ENCODE assay signal across 17 cellular contexts in genomic region chr9:127929044-127929979, GRCh38. TPM values are rescaled to one million over a fixed set of nuclear protein-coding genes. Genes with fewer than 3 reads are reported as not detected.
DNase-seq lines count a peak whose midpoint lies in the region; ATAC-seq and TF ChIP-seq lines count a peak whose summit lies in the region.
"Had no signal": no experiment of that assay in that cellular context is flagged by ENCODE, and none has a peak within 500 bp of the region (broad histone marks: within the 10 kb centered on the region; RNA-seq: fewer than 3 reads in every experiment).

No MANE protein-coding gene starts in this region.

- intact Hi-C loops in Right ventricle myocardium inferior (cut with DNase I) (no loop called here), cardiac septum (cut with DNase I) (no loop called here), mucosa of descending colon (cut with DNase I, micrococcal nuclease) (loop anchor here in 1 of 2 donors (10.0 kb wide), 1 partner anchor 335 kb away; no protein-coding TSS in a partner anchor)

- ATAC-seq in Right ventricle myocardium inferior (no peak), T-helper 17 cell (no peak), foreskin keratinocyte (no peak), mucosa of descending colon (no peak), GM21786 (IDR thresholded peaks at IDR 0.05; ENCODE audit: unreplicated experiment) (no peak)
- ATAC-seq in stimulated activated naive B cell treated with anti-CD40 and anti-IgM and Interleukin-4, amounts not matched to agents 10 μg/mL and 1 μg/mL and 100 μg/mL, for 72 hours (replicated peaks): no peak

- peaks cover 3% of the 10 kb centered on the region for H3K36me3 Mint-ChIP-seq in T-helper 17 cell (ENCODE audit: low read depth)
- peaks cover 13 to 18% of the 10 kb centered on the region in 2 donors for H3K36me3 Mint-ChIP-seq in stimulated activated naive B cell treated with anti-CD40 and anti-IgM and Interleukin-4, amounts not matched to agents 10 μg/mL and 1 μg/mL and 100 μg/mL, for 72 hours

- no peaks in the 10 kb centered on the region for H3K36me3 ChIP-seq in iPS-20b (ENCODE audit: insufficient read depth, low read depth, low read length)
- no peaks in the 10 kb centered on the region for H3K36me3 ChIP-seq in mucosa of descending colon (ENCODE audit: low read depth)
- H3K36me3 ChIP-seq: right atrium auricular region had no signal

- H3K27ac Mint-ChIP-seq in T-helper 17 cell: peak overlapping the region; percentile 51
- H3K27ac Mint-ChIP-seq in stimulated activated naive B cell treated with anti-CD40 and anti-IgM and Interleukin-4, amounts not matched to agents 10 μg/mL and 1 μg/mL and 100 μg/mL, for 72 hours: peak overlapping the region; percentile 77
- H3K27ac Mint-ChIP-seq: stimulated activated naive CD8-positive, alpha-beta T cell treated with anti-CD3 and anti-CD28 coated beads, Interleukin-15, Interleukin-2, amounts not matched to agents 100 ng/mL and 50 ng/mL, for 24 hours had no signal

- peaks cover 25% of the 10 kb centered on the region for H3K4me1 Mint-ChIP-seq in T-helper 17 cell
- peaks cover 22 to 38% of the 10 kb centered on the region in 2 donors for H3K4me1 Mint-ChIP-seq in stimulated activated naive B cell treated with anti-CD40 and anti-IgM and Interleukin-4, amounts not matched to agents 10 μg/mL and 1 μg/mL and 100 μg/mL, for 72 hours

- no peaks in the 10 kb centered on the region for H3K9me3 ChIP-seq in T-helper 17 cell (ENCODE audit: control insufficient read depth, low read length, poor library complexity, severe bottlenecking)
- no peaks in the 10 kb centered on the region for H3K9me3 ChIP-seq in iPS-20b (ENCODE audit: insufficient read depth, low read depth, low read length)
- no peaks in the 10 kb centered on the region for H3K9me3 ChIP-seq in mucosa of descending colon
- H3K9me3 ChIP-seq: right atrium auricular region had no signal

- peaks cover 48% of the 10 kb centered on the region for H3K27me3 ChIP-seq in iPS-20b (ENCODE audit: insufficient read depth, low read length)
- no peaks in the 10 kb centered on the region for H3K27me3 ChIP-seq in foreskin keratinocyte

- TF ChIP-seq CTCF in foreskin keratinocyte (conservative IDR thresholded peaks at IDR 0.05) (no peak), mucosa of descending colon (IDR thresholded peaks at IDR 0.05) (no peak)

- H3K27ac ChIP-seq in iPS-20b (ENCODE audit: low read length): no peak overlapping the region
- H3K27ac ChIP-seq in foreskin keratinocyte: no peak overlapping the region
- H3K27ac ChIP-seq: right atrium auricular region had no signal

- no peak overlapping the region; the same call in 1 of the 2 replicates for H3K9ac ChIP-seq in iPS-20b (ENCODE audit: low read depth, low read length)

- H3K27me3 Mint-ChIP-seq in T-helper 17 cell: peaks cover 6% of the 10 kb centered on the region
- peaks cover 17 to 26% of the 10 kb centered on the region in 2 donors for H3K27me3 Mint-ChIP-seq in stimulated activated naive B cell treated with anti-CD40 and anti-IgM and Interleukin-4, amounts not matched to agents 10 μg/mL and 1 μg/mL and 100 μg/mL, for 72 hours

- H3K4me1 ChIP-seq in iPS-20b (ENCODE audit: insufficient read depth, low read length): no peaks in the 10 kb centered on the region; the same call in 1 of the 2 replicates
- peaks cover 3% of the 10 kb centered on the region for H3K4me1 ChIP-seq in foreskin keratinocyte
- H3K4me1 ChIP-seq in mucosa of descending colon (ENCODE audit: low read depth): peaks cover 24% of the 10 kb centered on the region

- peak overlapping the region; percentile 85 for H3K4me3 Mint-ChIP-seq in T-helper 17 cell
- H3K4me3 Mint-ChIP-seq in stimulated activated naive B cell treated with anti-CD40 and anti-IgM and Interleukin-4, amounts not matched to agents 10 μg/mL and 1 μg/mL and 100 μg/mL, for 72 hours: peak overlapping the region; percentile 65 to 84

- H3K4me3 ChIP-seq in iPS-20b (ENCODE audit: low read length) (peak overlapping the region; percentile 68; the same call in 1 of the 2 replicates), mucosa of descending colon (no peak overlapping the region)

- peak; percentile 49 for DNase-seq in Right ventricle myocardium inferior (ENCODE audit: missing footprints)
- DNase-seq in cardiac septum (ENCODE audit: low spot score): no peak
- no peak for DNase-seq in T-helper 17 cell
- DNase-seq in stimulated activated naive B cell treated with anti-CD40 and anti-IgM and Interleukin-4, amounts not matched to agents 10 μg/mL and 1 μg/mL and 100 μg/mL, for 72 hours: no peak
- no peak for DNase-seq in foreskin keratinocyte
- DNase-seq in mucosa of descending colon: no peak
- DNase-seq: foreskin melanocyte; GF-D8; islet precursor cell; NCI-H187; NCI-H69; Right ventricle myocardium superior; stimulated activated CD4-positive, alpha-beta T cell treated with anti-CD3 and anti-CD28 coated beads, Interleukin-4, amount 100 ng/mL, for 24 hours had no signal

- H3K9me3 Mint-ChIP-seq in stimulated activated naive B cell treated with anti-CD40 and anti-IgM and Interleukin-4, amounts not matched to agents 10 μg/mL and 1 μg/mL and 100 μg/mL, for 72 hours: no peaks in the 10 kb centered on the region
- H3K9me3 Mint-ChIP-seq: stimulated activated naive CD8-positive, alpha-beta T cell treated with anti-CD3 and anti-CD28 coated beads, Interleukin-15, Interleukin-2, amounts not matched to agents 100 ng/mL and 50 ng/mL, for 24 hours had no signal

RNA-seq across cellular contexts. Expression of gene PIP5KL1, which starts 1.3 kb away (rescaled TPM):
- total RNA-seq in Right ventricle myocardium inferior (not detected), cardiac septum (0.57 TPM), T-helper 17 cell (1 to 10 TPM; 2.1 to 2.3 TPM), foreskin keratinocyte (4.7 and 6.3 TPM in 2 replicates), mucosa of descending colon (1 to 10 TPM in 2 of 3 donors, under 1 TPM in 1; 0.58 to 1.9 (median 1.1) TPM)
- polyA plus RNA-seq in foreskin keratinocyte: 4.8 and 7.9 TPM in 2 replicates

RNA-seq across cellular contexts. Expression of gene DPM2, which starts 8.3 kb away (rescaled TPM):
- 11.9 TPM for total RNA-seq in Right ventricle myocardium inferior
- 14.9 TPM for total RNA-seq in cardiac septum
- 10 to 100 TPM; 23.3 to 26.2 TPM for total RNA-seq in T-helper 17 cell
- 32.5 and 33.4 TPM in 2 replicates for total RNA-seq in foreskin keratinocyte
- polyA plus RNA-seq in foreskin keratinocyte: 61.0 and 65.8 TPM in 2 replicates
- 10 to 100 TPM; 23.0 to 30.4 (median 29.4) TPM for total RNA-seq in mucosa of descending colon

RNA-seq across cellular contexts. Expression of gene ST6GALNAC4, which starts 12.5 kb away (rescaled TPM):
- total RNA-seq in Right ventricle myocardium inferior (21.9 TPM), cardiac septum (48.1 TPM), T-helper 17 cell (10 to 100 TPM; 18.5 to 22.1 TPM), foreskin keratinocyte (16.6 and 18.5 TPM in 2 replicates), mucosa of descending colon (10 to 100 TPM; 31.0 to 39.2 (median 37.2) TPM)
- polyA plus RNA-seq in foreskin keratinocyte: 19.9 and 21.3 TPM in 2 replicates

RNA-seq across cellular contexts. Expression of gene ST6GALNAC6, which starts 29.9 kb away (rescaled TPM):
- 43.3 TPM for total RNA-seq in Right ventricle myocardium inferior
- total RNA-seq in cardiac septum: 49.4 TPM
- total RNA-seq in T-helper 17 cell: 100 to 1,000 TPM in 1 of 2 donors, 10 to 100 TPM in 1; 74.5 to 108 TPM
- 23.2 and 27.1 TPM in 2 replicates for total RNA-seq in foreskin keratinocyte
- polyA plus RNA-seq in foreskin keratinocyte: 24.3 and 27.7 TPM in 2 replicates
- total RNA-seq in mucosa of descending colon: 100 to 1,000 TPM; 121 to 266 (median 175) TPM

RNA-seq across cellular contexts. Expression of gene EEIG1, which starts 51.5 kb away (rescaled TPM):
- 25.3 TPM for total RNA-seq in Right ventricle myocardium inferior
- 24.1 TPM for total RNA-seq in cardiac septum
- total RNA-seq in T-helper 17 cell: 100 to 1,000 TPM; 254 to 268 TPM
- total RNA-seq in foreskin keratinocyte: 4.1 and 6.1 TPM in 2 replicates
- 4.0 and 5.6 TPM in 2 replicates for polyA plus RNA-seq in foreskin keratinocyte
- total RNA-seq in mucosa of descending colon: 100 to 1,000 TPM; 127 to 168 (median 144) TPM
